ENCODE assay signal across 1 cellular context in the genomic region with DNA sequence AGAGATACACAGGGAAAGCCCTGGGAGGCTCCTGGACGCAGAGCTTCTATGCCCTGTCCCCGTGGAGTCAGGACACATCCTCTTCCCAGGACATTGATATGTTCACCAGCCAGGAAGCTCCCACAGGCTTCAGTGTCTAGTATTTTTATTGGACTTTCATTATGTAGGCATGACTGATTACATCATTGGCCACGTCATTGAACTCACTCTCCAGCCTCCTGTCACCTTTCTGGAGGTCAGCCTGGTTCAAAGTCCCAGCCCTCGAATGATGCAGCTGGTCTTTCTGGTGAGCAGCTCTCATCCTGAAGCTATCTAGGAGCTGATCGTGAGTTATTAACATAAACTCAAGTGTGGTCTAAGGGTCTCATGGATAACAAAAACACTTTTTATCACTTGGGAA.
TF ChIP-seq lines count a peak whose summit lies in the region.

No MANE protein-coding gene starts in this region.

TF ChIP-seq in K562, 482 proteins besides CTCF, POLR2A, EP300 and RAD21 (continued from another document):
- TF ChIP-seq ATF3 (IDR thresholded peaks at IDR 0.05) (peak; percentile 56), ATF3 (CRISPR knock-in tag; conservative IDR thresholded peaks at IDR 0.05) (no peak)
